In genomic region chr7:43905954-43906326, GRCh38 we compare ENCODE assay signal across 8 cellular contexts. TPM values are rescaled to one million over a fixed set of nuclear protein-coding genes. Genes with fewer than 3 reads are reported as not detected.
DNase-seq lines count a peak whose midpoint lies in the region; ATAC-seq, FAIRE-seq and TF ChIP-seq lines count a peak whose summit lies in the region.

No MANE protein-coding gene starts in this region.

- peaks cover 23% of the 10 kb centered on the region for H3K4me1 Mint-ChIP-seq in CD14-positive monocyte

- no peaks in the 10 kb centered on the region for H3K36me3 ChIP-seq in ascending aorta
- peaks cover 0 to 8% of the 10 kb centered on the region in 2 donors for H3K36me3 ChIP-seq in psoas muscle (ENCODE audit: insufficient read depth in 1 of 2, low read depth in 1 of 2)

- H3K36me3 Mint-ChIP-seq in CD14-positive monocyte = peaks cover 7 to 14% of the 10 kb centered on the region in 2 donors

- DNase-seq in CD14-positive monocyte (ENCODE audit: low spot score) (no peak), GM19239 (ENCODE audit: insufficient read length, low spot score) (peak; percentile 41), SK-MEL-5 (ENCODE audit: low read depth, low spot score) (peak; percentile 35), ascending aorta (ENCODE audit: low spot score in 2 of 2) (no peak), hepatic stellate cell (ENCODE audit: low spot score) (peak; percentile 42), psoas muscle (peak; percentile 21 to 54)

- H3K27me3 ChIP-seq in ascending aorta = no peaks in the 10 kb centered on the region
- H3K27me3 ChIP-seq in psoas muscle (ENCODE audit: insufficient read depth in 3 of 3, low read length in 2 of 3) = no peaks in the 10 kb centered on the region

- peak overlapping the region in 6 of 7 donors; percentile 80 to 92 (median 89) for H3K27ac Mint-ChIP-seq in CD14-positive monocyte

- H3K4me3 ChIP-seq in ascending aorta = peak overlapping the region; percentile 74 to 81
- H3K4me3 ChIP-seq in psoas muscle = peak overlapping the region; percentile 72

- no peaks in the 10 kb centered on the region for H3K9me3 ChIP-seq in ascending aorta
- H3K9me3 ChIP-seq in psoas muscle = no peaks in the 10 kb centered on the region

- H3K27ac ChIP-seq in ascending aorta = peak overlapping the region; percentile 90 to 96
- peak overlapping the region; percentile 81 for H3K27ac ChIP-seq in psoas muscle

- no peak for TF ChIP-seq CTCF in CD14-positive monocyte (IDR thresholded peaks at IDR 0.05)
- TF ChIP-seq CTCF in ascending aorta (IDR thresholded peaks at IDR 0.05) = no peak
- no peak for TF ChIP-seq CTCF in psoas muscle (IDR thresholded peaks at IDR 0.05)

- H3K4me1 ChIP-seq in ascending aorta = peaks cover 0 to 25% of the 10 kb centered on the region in 2 donors
- peaks cover 28% of the 10 kb centered on the region for H3K4me1 ChIP-seq in psoas muscle

- intact Hi-C loops in CD14-positive monocyte (cut with micrococcal nuclease) (no loop called here), ascending aorta (cut with DNase I) (loop anchor here (1.0 to 2.0 kb wide), 2 partner anchors 20 to 33 kb away; partner anchors contain the start of gene UBE2D4), psoas muscle (cut with DNase I) (no loop called here)

- in situ Hi-C loops in SK-MEL-5 (cut with HindIII; ENCODE audit: low pct_unique_long_range_greater_than_20kb, low sequenced_read_pairs) = no loop called here

- peaks cover 0 to 1% (median 0%) of the 10 kb centered on the region in 7 donors for H3K9me3 Mint-ChIP-seq in CD14-positive monocyte

- H3K27me3 Mint-ChIP-seq in CD14-positive monocyte (ENCODE audit: low read depth in 3 of 3) = peaks cover 0 to 2% (median 0%) of the 10 kb centered on the region in 3 donors

- WGBS in psoas muscle, 3 donors = 0 to 1% (median 1%) methylated on average over 21 to 42 of the region's 42 CpGs

- ATAC-seq in HG03432 (IDR thresholded peaks at IDR 0.05; ENCODE audit: unreplicated experiment) (peak; percentile 45), psoas muscle (peak; percentile 28 to 58 (median 32)), GM18867 (IDR thresholded peaks at IDR 0.05; ENCODE audit: unreplicated experiment) (no peak)

- H3K4me3 Mint-ChIP-seq in CD14-positive monocyte = peak overlapping the region; percentile 97 to 98

- FAIRE-seq in GM19239 (lab: Jason Lieb, UNC) = no peak

RNA-seq across cellular contexts. Expression of gene URGCP, which starts 0.5 kb away (rescaled TPM):
- polyA plus RNA-seq in CD14-positive monocyte (1 to 10 TPM; 5.9 to 6.8 TPM), psoas muscle (10 to 100 TPM; 19.2 to 31.8 (median 22.4) TPM)
- total RNA-seq in SK-MEL-5 (2014; rRNA removed; shearing (Covaris generic)) = 39.3 and 44.3 TPM in 2 replicates
- 32.3 and 39.6 TPM in 2 replicates for polyA plus RNA-seq in SK-MEL-5 (2015; cell fraction: cytosol; rRNA removed)
- polyA plus RNA-seq in SK-MEL-5 (2015; cell fraction: nucleus; rRNA removed) = 38.1 and 45.7 TPM in 2 replicates
- total RNA-seq in ascending aorta (29.2 TPM), psoas muscle (10 to 100 TPM; 41.3 to 54.4 (median 44.8) TPM)

RNA-seq across cellular contexts. Expression of gene UBE2D4, which starts 20.3 kb away (rescaled TPM):
- polyA plus RNA-seq in CD14-positive monocyte (10 to 100 TPM in 1 of 2 donors, 1 to 10 TPM in 1; 8.8 to 10.9 TPM), psoas muscle (100 to 1,000 TPM in 1 of 3 donors, 10 to 100 TPM in 2; 50.2 to 118 (median 61.1) TPM)
- 25.7 and 27.7 TPM in 2 replicates for total RNA-seq in SK-MEL-5 (2014; rRNA removed; shearing (Covaris generic))
- polyA plus RNA-seq in SK-MEL-5 (2015; cell fraction: cytosol; rRNA removed) = 21.9 and 24.6 TPM in 2 replicates
- 6.4 and 14.2 TPM in 2 replicates for polyA plus RNA-seq in SK-MEL-5 (2015; cell fraction: nucleus; rRNA removed)
- total RNA-seq in ascending aorta (13.1 TPM), psoas muscle (10 to 100 TPM; 54.2 to 78.8 (median 69.1) TPM)

RNA-seq across cellular contexts. Expression of gene MRPS24, which starts 36.6 kb away (rescaled TPM):
- polyA plus RNA-seq in CD14-positive monocyte = 100 to 1,000 TPM; 112 TPM
- total RNA-seq in SK-MEL-5 (2014; rRNA removed; shearing (Covaris generic)) = 137 and 144 TPM in 2 replicates
- polyA plus RNA-seq in SK-MEL-5 (2015; cell fraction: cytosol; rRNA removed) = 174 and 287 TPM in 2 replicates
- 15.9 and 43.6 TPM in 2 replicates for polyA plus RNA-seq in SK-MEL-5 (2015; cell fraction: nucleus; rRNA removed)
- total RNA-seq in ascending aorta = 145 TPM
- total RNA-seq in psoas muscle = 100 to 1,000 TPM; 173 to 200 (median 189) TPM
- 100 to 1,000 TPM; 262 to 430 (median 322) TPM for polyA plus RNA-seq in psoas muscle

Comparison
In these comparisons a context has a peak if more than half of its experiments do, and no peak if none do; other contexts are left out.
1. DNase-seq: peak in GM19239 (single experiment), SK-MEL-5 (single experiment), hepatic stellate cell (single experiment) and psoas muscle (2 of 2); none in CD14-positive monocyte (single experiment) and ascending aorta (0 of 2).